Comparison of ENCODE assay signal across 9 cellular contexts in the genomic region with DNA sequence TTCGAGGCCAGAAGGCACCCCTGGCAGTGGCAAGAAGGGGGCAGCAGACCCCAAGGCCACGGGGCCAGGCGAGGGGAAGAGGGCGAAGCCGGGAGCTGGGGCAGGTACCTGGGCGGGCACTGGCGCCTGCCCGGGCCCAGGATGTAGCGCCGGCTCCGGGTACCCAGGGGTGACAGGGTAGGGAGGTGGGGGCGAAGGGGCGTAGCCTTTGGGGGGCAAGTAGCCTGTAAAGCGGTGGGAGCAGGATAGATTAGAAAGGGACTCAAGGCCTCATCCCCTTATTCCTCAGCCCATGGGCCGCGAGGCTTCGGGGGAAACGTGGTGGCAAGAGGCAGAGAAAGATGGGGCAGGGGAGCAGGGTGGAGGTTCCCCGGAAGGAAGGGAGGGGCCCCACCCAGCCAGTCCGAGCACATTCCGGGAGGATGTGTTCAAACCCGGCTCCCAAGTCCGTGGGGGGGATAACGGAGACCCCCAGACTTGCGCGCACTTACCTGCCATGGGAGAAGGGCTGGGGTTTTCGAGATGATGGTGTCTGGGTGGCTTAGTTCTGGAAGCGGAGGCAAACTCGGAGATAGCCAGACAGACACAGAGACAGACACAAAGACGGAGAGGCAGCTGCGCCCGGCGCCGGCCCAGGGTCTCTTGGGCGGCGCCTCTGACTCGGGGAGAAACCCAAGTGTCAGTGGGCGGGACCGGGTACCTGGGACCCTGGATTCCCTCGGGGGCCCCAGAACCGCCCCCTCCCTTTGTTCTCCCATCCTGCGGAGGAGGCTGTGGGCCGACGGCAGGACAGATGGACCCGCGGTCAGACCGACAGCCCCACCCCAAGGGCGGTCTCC. TPM values are rescaled to one million over a fixed set of nuclear protein-coding genes. Genes with fewer than 3 reads are reported as not detected.
A peak's percentile ranks its signal among the peaks of the same experiment; 100 is the strongest.
DNase-seq lines count a peak whose midpoint lies in the region; ATAC-seq and TF ChIP-seq lines count a peak whose summit lies in the region.
"Had no signal": no experiment of that assay in that cellular context is flagged by ENCODE, and none has a peak within 500 bp of the region (broad histone marks: within the 10 kb centered on the region; RNA-seq: fewer than 3 reads in every experiment).

No MANE protein-coding gene starts in this region.

- peak overlapping the region; percentile 84 to 88 for H3K27ac ChIP-seq in thoracic aorta

- H3K4me3 ChIP-seq in thoracic aorta, result peak overlapping the region; percentile 84

- peak; percentile 36 for ATAC-seq in GM21423 (IDR thresholded peaks at IDR 0.05; ENCODE audit: unreplicated experiment)
- peak; percentile 72 for ATAC-seq in effector memory CD8-positive, alpha-beta T cell (replicated peaks)
- ATAC-seq in naive B cell (ENCODE audit: low read depth in 2 of 2), result peak; percentile 72 to 76
- no peak for ATAC-seq in thoracic aorta (ENCODE audit: insufficient number of reproducible peaks, low FRiP score, low read depth)

- peaks cover 16% of the 10 kb centered on the region for H3K36me3 ChIP-seq in thoracic aorta

- H3K27me3 Mint-ChIP-seq in effector memory CD8-positive, alpha-beta T cell, result no peaks in the 10 kb centered on the region
- H3K27me3 Mint-ChIP-seq in naive B cell, result no peaks in the 10 kb centered on the region

- H3K36me3 Mint-ChIP-seq in effector memory CD8-positive, alpha-beta T cell (ENCODE audit: insufficient read depth), result peaks cover 24% of the 10 kb centered on the region
- H3K36me3 Mint-ChIP-seq in naive B cell, result no peaks in the 10 kb centered on the region

- no peaks in the 10 kb centered on the region for H3K9me3 Mint-ChIP-seq in effector memory CD8-positive, alpha-beta T cell
- no peaks in the 10 kb centered on the region for H3K9me3 Mint-ChIP-seq in naive B cell

- TF ChIP-seq EP300 in Ishikawa (IDR thresholded peaks at IDR 0.05; ENCODE audit: borderline replicate concordance), result no peak

- no peaks in the 10 kb centered on the region for H3K27me3 ChIP-seq in thoracic aorta (replicated peaks; ENCODE audit: insufficient read depth)

- no peak for TF ChIP-seq CTCF in thoracic aorta (IDR thresholded peaks at IDR 0.05)

- peak overlapping the region; percentile 92 to 97 for H3K4me3 Mint-ChIP-seq in effector memory CD8-positive, alpha-beta T cell
- H3K4me3 Mint-ChIP-seq in naive B cell, result peak overlapping the region; percentile 86 to 96 (median 94)

- peaks cover 6 to 10% of the 10 kb centered on the region in 2 donors for H3K4me1 ChIP-seq in thoracic aorta (ENCODE audit: control insufficient read depth in 1 of 2, low read depth in 2 of 2)

- H3K4me1 Mint-ChIP-seq in effector memory CD8-positive, alpha-beta T cell (ENCODE audit: low read depth in 2 of 2), result peaks cover 20 to 24% of the 10 kb centered on the region in 2 donors
- H3K4me1 Mint-ChIP-seq in naive B cell, result peaks cover 30 to 34% (median 32%) of the 10 kb centered on the region in 3 donors

- no peak for TF ChIP-seq RAD21 in Ishikawa (IDR thresholded peaks at IDR 0.05; ENCODE audit: low read depth)

- peak overlapping the region; percentile 95 to 96 for H3K27ac Mint-ChIP-seq in effector memory CD8-positive, alpha-beta T cell
- H3K27ac Mint-ChIP-seq in naive B cell, result peak overlapping the region; percentile 57 to 94 (median 91)

- H3K9me3 ChIP-seq in thoracic aorta, result no peaks in the 10 kb centered on the region

- DNase-seq in DMS79 treated with DMSO at 0.1 percent for 48 hours (lab: John Stamatoyannopoulos, UW) (peak; percentile 81), naive B cell (peak; percentile 13), thoracic aorta (ENCODE audit: low spot score) (no peak), NCI-H2107 treated with DMSO at 0.1 percent for 48 hours (lab: John Stamatoyannopoulos, UW; ENCODE audit: unreplicated experiment) (no peak)
- DNase-seq in activated CD4-positive, alpha-beta T cell treated with anti-CD3 and anti-CD28 coated beads, Interleukin-2, amount 50 U/mL, for 1 hour, result peak; percentile 70
- DNase-seq in effector memory CD8-positive, alpha-beta T cell, result peak in 2 of 3 experiments; percentile 69 to 70

TF ChIP-seq in Ishikawa, 13 proteins besides CTCF, POLR2A, EP300 and RAD21:
- TF ChIP-seq, protein P1, sequence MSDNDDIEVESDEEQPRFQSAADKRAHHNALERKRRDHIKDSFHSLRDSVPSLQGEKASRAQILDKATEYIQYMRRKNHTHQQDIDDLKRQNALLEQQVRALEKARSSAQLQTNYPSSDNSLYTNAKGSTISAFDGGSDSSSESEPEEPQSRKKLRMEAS (IDR thresholded peaks at IDR 0.05), result peak; percentile 32; the same call in 1 of the 2 replicates
- TF ChIP-seq ZBTB7A (IDR thresholded peaks at IDR 0.05; ENCODE audit: low read depth), result peak; percentile 76
- peak; percentile 43; the same call in 1 of the 2 replicates for TF ChIP-seq TEAD4 (IDR thresholded peaks at IDR 0.05)
- TF ChIP-seq USF1 (IDR thresholded peaks at IDR 0.05), result no peak

RNA-seq across cellular contexts. Expression of gene PLSCR3, which starts 0.5 kb away (rescaled TPM):
- 10 to 100 TPM; 43.1 to 73.4 (median 59.1) TPM for polyA plus RNA-seq in naive B cell (ENCODE audit: low read depth in 6 of 6)
- total RNA-seq in thoracic aorta, result 10 to 100 TPM; 31.0 to 49.4 TPM

RNA-seq across cellular contexts. Expression of gene TMEM256, which starts 10.1 kb away (rescaled TPM):
- polyA plus RNA-seq in naive B cell (ENCODE audit: low read depth in 6 of 6), result 10 to 100 TPM; 73.4 to 90.2 (median 81.3) TPM
- 10 to 100 TPM; 27.9 to 88.9 TPM for total RNA-seq in thoracic aorta

RNA-seq across cellular contexts. Expression of gene TNK1, which starts 12.9 kb away (rescaled TPM):
- 1 to 10 TPM; 1.2 to 4.2 (median 2.5) TPM for polyA plus RNA-seq in naive B cell (ENCODE audit: low read depth in 6 of 6)
- total RNA-seq in thoracic aorta, result 1 to 10 TPM; 3.7 to 4.7 TPM

RNA-seq across cellular contexts. Expression of gene NLGN2, which starts 13.8 kb away (rescaled TPM):
- not detected for polyA plus RNA-seq in naive B cell (ENCODE audit: low read depth in 6 of 6)
- 10 to 100 TPM in 1 of 2 donors, 1 to 10 TPM in 1; 9.2 to 20.8 TPM for total RNA-seq in thoracic aorta

RNA-seq across cellular contexts. Expression of gene SPEM1, which starts 26.3 kb away (rescaled TPM):
- not detected for polyA plus RNA-seq in naive B cell (ENCODE audit: low read depth in 6 of 6)
- not detected for total RNA-seq in thoracic aorta
- polyA plus RNA-seq: adipose tissue had no signal

Comparison
In these comparisons a context has a peak if more than half of its experiments do, and no peak if none do; other contexts are left out.
1. DNase-seq: peak in DMS79 treated with DMSO at 0.1 percent for 48 hours (single experiment), activated CD4-positive, alpha-beta T cell treated with anti-CD3 and anti-CD28 coated beads, Interleukin-2, amount 50 U/mL, for 1 hour (single experiment), effector memory CD8-positive, alpha-beta T cell (2 of 3) and naive B cell (single experiment); none in thoracic aorta (single experiment) and NCI-H2107 treated with DMSO at 0.1 percent for 48 hours (single experiment).